Comparison of ENCODE assay signal across 29 cellular contexts in genomic region chr5:32777222-32777621, GRCh38.
DNase-seq lines count a peak whose midpoint lies in the region; ATAC-seq and TF ChIP-seq lines count a peak whose summit lies in the region.
"Had no signal": no experiment of that assay in that cellular context is flagged by ENCODE, and none has a peak within 500 bp of the region (broad histone marks: within the 10 kb centered on the region; RNA-seq: fewer than 3 reads in every experiment).

No MANE protein-coding gene starts in this region.

- H3K4me2 ChIP-seq in IMR-90 (ENCODE audit: low read depth, low read length) = no peak overlapping the region
- H3K4me2 ChIP-seq: KMS-11 had no signal

- H3K56ac ChIP-seq in IMR-90 (ENCODE audit: extremely low read depth, insufficient read depth, low read length) = no peak overlapping the region

- H3K9ac ChIP-seq in IMR-90 (ENCODE audit: low read depth, low read length) = no peak overlapping the region
- H3K9ac ChIP-seq: KMS-11 had no signal

- H2AK9ac ChIP-seq in IMR-90 (replicated peaks; ENCODE audit: low read depth, low read length, poor library complexity) = no peak overlapping the region

- no peak overlapping the region for H4K91ac ChIP-seq in IMR-90 (ENCODE audit: insufficient read depth, low read depth, low read length)

- no peak overlapping the region; the same call in 1 of the 2 replicates for H2AK5ac ChIP-seq in IMR-90 (ENCODE audit: low read depth, low read length)

- no peaks in the 10 kb centered on the region for H4K20me1 ChIP-seq in IMR-90 (ENCODE audit: insufficient read depth, low read length)

- H3K79me2 ChIP-seq in ACC112 (ENCODE audit: control insufficient read depth, insufficient read depth, low read length, unreplicated experiment) = no peaks in the 10 kb centered on the region

- H2BK120ac ChIP-seq in IMR-90 (ENCODE audit: low read depth, low read length) = no peak overlapping the region

- ATAC-seq in GM19025 (IDR thresholded peaks at IDR 0.05; ENCODE audit: low read depth, unreplicated experiment) (peak; percentile 63), HG02981 (IDR thresholded peaks at IDR 0.05; ENCODE audit: unreplicated experiment) (peak; percentile 59), IMR-90 (ENCODE audit: low read depth) (no peak)

- peak overlapping the region; percentile 60 for H3K27ac ChIP-seq in ACC112 (ENCODE audit: low read depth, low read length)
- no peak overlapping the region for H3K27ac ChIP-seq in IMR-90 (ENCODE audit: insufficient read depth, low read length)
- H3K27ac ChIP-seq in breast epithelium = no peak overlapping the region
- H3K27ac ChIP-seq: 22Rv1, KMS-11, left ventricle myocardium inferior, SJCRH30, skin epidermis, WERI-Rb-1 had no signal

- H3K79me1 ChIP-seq in IMR-90 (ENCODE audit: low read depth in 1 of 2, low read length in 2 of 2) = no peaks in the 10 kb centered on the region; a peak in 1 of 4 replicates

- no peak overlapping the region for H3K23ac ChIP-seq in IMR-90 (ENCODE audit: low read depth, low read length)

- no peaks in the 10 kb centered on the region; the same call in 1 of the 2 replicates for H3K9me1 ChIP-seq in IMR-90 (ENCODE audit: insufficient read depth, low read length)

- CTCF ChIA-PET in IMR-90 (lab: Yijun Ruan, JAX) = interaction anchor here (1.0 kb wide), 1 partner anchor 12 kb away, joined by 3 read pairs; no protein-coding TSS in a partner anchor

- H3K27me3 ChIP-seq in ACC112 (ENCODE audit: insufficient read depth, low read length) = no peaks in the 10 kb centered on the region
- no peaks in the 10 kb centered on the region for H3K27me3 ChIP-seq in IMR-90 (ENCODE audit: control insufficient read depth, insufficient read depth, low read length)
- H3K27me3 ChIP-seq in breast epithelium = peaks cover 0 to 4% of the 10 kb centered on the region in 2 donors
- H3K27me3 ChIP-seq: MG63, SJCRH30 had no signal

- no peak overlapping the region for H3K14ac ChIP-seq in IMR-90 (replicated peaks; ENCODE audit: low read depth, low read length)

- dilution Hi-C loops in IMR-90 (cut with HindIII; ENCODE audit: low sequenced_read_pairs, unreplicated experiment) = no loop called here

- TF ChIP-seq RAD21 in IMR-90 (IDR thresholded peaks at IDR 0.05; ENCODE audit: low read length) = no peak

- H3K4me1 ChIP-seq in ACC112 (ENCODE audit: control insufficient read depth, insufficient read depth, low read length, unreplicated experiment) (peaks cover 29% of the 10 kb centered on the region), IMR-90 (ENCODE audit: control insufficient read depth, insufficient read depth, low read length) (peaks cover 4% of the 10 kb centered on the region), breast epithelium (no peaks in the 10 kb centered on the region)

- intact Hi-C loops in IMR-90 (cut with micrococcal nuclease) = no loop called here
- intact Hi-C loops in breast epithelium (cut with DNase I; ENCODE audit: low total_unique reads) = no loop called here

- TF ChIP-seq POLR2A in IMR-90 (IDR thresholded peaks at IDR 0.05; ENCODE audit: low read depth, low read length) (no peak), breast epithelium (IDR thresholded peaks at IDR 0.05) (no peak)

- DNase-seq in IMR-90 (no peak), H4 (ENCODE audit: low spot score) (no peak), breast epithelium (ENCODE audit: low spot score in 2 of 2) (no peak)
- no peak for DNase-seq in stimulated activated CD4-positive, alpha-beta T cell treated with anti-CD3 and anti-CD28 coated beads, Interleukin-4, amount 100 ng/mL, for 24 hours
- DNase-seq in activated CD8-positive, alpha-beta memory T cell treated with anti-CD3 and anti-CD28 coated beads, Interleukin-2, amount 50 U/mL, for 48 hours = no peak
- DNase-seq: activated CD4-positive, alpha-beta T cell treated with anti-CD3 and anti-CD28 coated beads for 48 hours; activated effector memory CD4-positive, alpha-beta T cell treated with anti-CD3 and anti-CD28 coated beads, Interleukin-2, amount 50 U/mL, for 16 hours; activated T-cell treated with anti-CD3 and anti-CD28 coated beads, Interleukin-2, amount 50 U/mL, for 24 hours; C1 segment of cervical spinal cord; DMS53; erythroblast; H9; left ventricle myocardium inferior; MG63; NCI-H1105 treated with DMSO at 0.1 percent for 48 hours; NCI-H1930; NCI-H2171 treated with DMSO at 0.1 percent for 48 hours; NCI-H510A; RPMI8226; SJCRH30; stimulated activated naive CD4-positive, alpha-beta T cell treated with Interleukin-2 at 50 U/mL for 16 hours; T1000; WERI-Rb-1 had no signal

- no peak overlapping the region for H2BK20ac ChIP-seq in IMR-90 (ENCODE audit: low read depth, low read length)

- H2BK5ac ChIP-seq in IMR-90 (ENCODE audit: low read depth, low read length, poor library complexity, severe bottlenecking) = no peak overlapping the region

- no peak overlapping the region for H3K4ac ChIP-seq in IMR-90 (ENCODE audit: low read depth, low read length)

- H2BK15ac ChIP-seq in IMR-90 (ENCODE audit: low read depth, low read length) = 0 out of 3 replicates have a peak overlapping the region, but pooled peaks have one; percentile 13

- TF ChIP-seq CTCF in IMR-90 (conservative IDR thresholded peaks at IDR 0.05; ENCODE audit: low read depth, low read length) = no peak
- no peak for TF ChIP-seq CTCF in breast epithelium (IDR thresholded peaks at IDR 0.05)

- no peak overlapping the region for H4K5ac ChIP-seq in IMR-90 (ENCODE audit: low read depth, low read length)

- in situ Hi-C loops in IMR-90 (cut with MboI; ENCODE audit: low sequenced_read_pairs) = no loop called here

- no peak overlapping the region for H2AFZ ChIP-seq in ACC112 (ENCODE audit: low read length, unreplicated experiment)
- no peak overlapping the region for H2AFZ ChIP-seq in IMR-90 (replicated peaks; ENCODE audit: low read length, poor library complexity)

- WGBS in IMR-90 (ENCODE audit: extremely low coverage in 2 of 2, insufficient read length in 1 of 2), 2 experiments = no CpG with 5 or more reads among the region's 2 CpGs

- BruUV-seq in IMR-90 (replicated peaks; lab: Mats Ljungman, UMichigan) = no TSS peak

- H3K36me3 ChIP-seq in ACC112 (ENCODE audit: insufficient read depth, low read length) (peaks cover 11% of the 10 kb centered on the region), IMR-90 (ENCODE audit: control insufficient read depth, insufficient read depth, low read length) (peaks cover 30% of the 10 kb centered on the region), breast epithelium (no peaks in the 10 kb centered on the region)
- H3K36me3 ChIP-seq: MG63, SJCRH30, WERI-Rb-1 had no signal

- H3K4me3 ChIP-seq in ACC112 (ENCODE audit: low read depth, low read length) = no peak overlapping the region
- H3K4me3 ChIP-seq in IMR-90 (ENCODE audit: insufficient read depth, low read depth, low read length) = no peak overlapping the region
- no peak overlapping the region for H3K4me3 ChIP-seq in breast epithelium
- H3K4me3 ChIP-seq: left ventricle myocardium inferior, MG63, SJCRH30, skin epidermis had no signal

- POLR2A ChIA-PET in IMR-90 (lab: Charles Lee; ENCODE audit: unreplicated experiment) = no interaction called here

- H4K8ac ChIP-seq in IMR-90 (ENCODE audit: low read depth in 2 of 2, low read length in 2 of 2) = no peak overlapping the region

- H3K18ac ChIP-seq in IMR-90 (ENCODE audit: low read depth, low read length) = no peak overlapping the region

- H3K9me3 ChIP-seq in IMR-90 (ENCODE audit: control insufficient read depth, insufficient read depth, low read length) (no peaks in the 10 kb centered on the region), breast epithelium (no peaks in the 10 kb centered on the region)
- H3K9me3 ChIP-seq: left ventricle myocardium inferior, MG63 had no signal

TF ChIP-seq in IMR-90, 13 proteins besides CTCF, POLR2A, EP300 and RAD21:
- TF ChIP-seq USF2 (IDR thresholded peaks at IDR 0.05; ENCODE audit: low read depth, low read length) (no peak), SMC3 (IDR thresholded peaks at IDR 0.05; ENCODE audit: low read depth, low read length) (no peak), BHLHE40 (IDR thresholded peaks at IDR 0.05; ENCODE audit: low read depth, low read length) (no peak), MXI1 (IDR thresholded peaks at IDR 0.05; ENCODE audit: borderline replicate concordance, low read depth, low read length) (no peak), CHD1 (IDR thresholded peaks at IDR 0.05; ENCODE audit: low read depth, low read length) (no peak), FOS (IDR thresholded peaks at IDR 0.05; ENCODE audit: low read depth, low read length) (no peak), CEBPB (IDR thresholded peaks at IDR 0.05; ENCODE audit: low read depth, low read length) (no peak), MAFK (IDR thresholded peaks at IDR 0.05; ENCODE audit: low read depth, low read length) (no peak), MAZ (IDR thresholded peaks at IDR 0.05; ENCODE audit: borderline replicate concordance, low read depth, low read length) (no peak), ELK1 (IDR thresholded peaks at IDR 0.05; ENCODE audit: borderline replicate concordance, low read depth, low read length) (no peak), NFE2L2 (IDR thresholded peaks at IDR 0.05; ENCODE audit: low read depth, low read length) (no peak), RCOR1 (IDR thresholded peaks at IDR 0.05; ENCODE audit: insufficient replicate concordance, low read length) (no peak), RFX5 (IDR thresholded peaks at IDR 0.05; ENCODE audit: low read depth, low read length) (no peak)
